Comparison of ENCODE assay signal across 28 cellular contexts in the genomic region with DNA sequence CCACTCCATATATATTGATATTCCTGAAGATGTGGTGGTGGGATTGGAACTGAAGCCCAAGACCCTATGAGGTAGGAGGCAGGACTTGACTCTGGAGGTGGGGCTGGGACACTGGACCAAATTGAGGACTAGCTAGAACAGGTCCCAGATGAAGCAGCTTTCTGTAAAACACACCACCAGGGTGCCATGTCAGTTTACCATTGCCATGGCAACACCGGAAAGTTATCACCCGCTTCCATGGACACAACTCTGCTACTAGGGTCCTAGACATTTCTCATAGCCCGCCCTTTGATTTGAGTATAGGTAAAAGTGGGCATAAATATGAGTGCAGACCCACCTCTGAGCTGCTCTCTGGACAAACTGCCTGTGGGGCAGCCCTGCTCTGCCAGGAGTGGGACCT.
"Had no signal": no experiment of that assay in that cellular context is flagged by ENCODE, and none has a peak within 500 bp of the region (broad histone marks: within the 10 kb centered on the region; RNA-seq: fewer than 3 reads in every experiment).

No MANE protein-coding gene starts in this region.

- H3K9ac ChIP-seq: neural progenitor cell had no signal

- FAIRE-seq: frontal cortex, islet of Langerhans had no signal

- H3K36me3 ChIP-seq: left lung, neural progenitor cell, prostate gland, right atrium auricular region, suprapubic skin, transverse colon, upper lobe of right lung, uterus had no signal

- H3K4me3 Mint-ChIP-seq: naive thymus-derived CD4-positive, alpha-beta T cell; nephron; neural progenitor cell; stimulated activated naive CD8-positive, alpha-beta T cell treated with anti-CD3 and anti-CD28 coated beads, Interleukin-15, amount 100 ng/mL, for 72 hours had no signal

- H3K4me1 ChIP-seq: left lung, neural progenitor cell, prostate gland, right atrium auricular region, suprapubic skin, transverse colon, upper lobe of right lung, uterus had no signal

- H3K9me3 Mint-ChIP-seq: nephron had no signal

- H3K36me3 Mint-ChIP-seq: naive thymus-derived CD4-positive, alpha-beta T cell; neural progenitor cell had no signal

- H3K4me1 Mint-ChIP-seq: naive thymus-derived CD4-positive, alpha-beta T cell; nephron; stimulated activated naive CD8-positive, alpha-beta T cell treated with anti-CD3 and anti-CD28 coated beads, Interleukin-15, amount 100 ng/mL, for 72 hours had no signal

- ATAC-seq: left cardiac atrium; left lung; naive thymus-derived CD4-positive, alpha-beta T cell; sciatic nerve; stimulated activated naive CD8-positive, alpha-beta T cell treated with anti-CD3 and anti-CD28 coated beads, Interleukin-15, amount 100 ng/mL, for 72 hours; upper lobe of right lung had no signal

- H3K4me3 ChIP-seq: hepatocyte, left lung, neural progenitor cell, prostate gland, right atrium auricular region, smooth muscle cell, suprapubic skin, transverse colon, upper lobe of right lung, uterus had no signal

- DNase-seq: cortex of kidney; effector CD4-positive, alpha-beta T cell; head of caudate nucleus; left cardiac atrium; left lung; mesenchymal stem cell; midbrain; naive thymus-derived CD4-positive, alpha-beta T cell; nucleus accumbens; stimulated activated CD4-positive, alpha-beta T cell treated with anti-CD3 and anti-CD28 coated beads, Interleukin-12 subunit alpha, Interleukin-12 subunit beta, amount 100 ng/mL, for 4 hours; stimulated activated CD4-positive, alpha-beta T cell treated with anti-CD3 and anti-CD28 coated beads, Interleukin-1b, Interleukin-23, amount 100 ng/mL, for 48 hours; stimulated activated CD4-positive, alpha-beta T cell treated with anti-CD3 and anti-CD28 coated beads, Interleukin-4, amount 100 ng/mL, for 1 hour; stimulated activated CD8-positive, alpha-beta memory T cell treated with anti-CD3 and anti-CD28 coated beads, Interleukin-4, amount 100 ng/mL, for 48 hours; stimulated activated naive CD4-positive, alpha-beta T cell; stimulated activated naive CD8-positive, alpha-beta T cell treated with anti-CD3 and anti-CD28 coated beads, Interleukin-15, amount 100 ng/mL, for 72 hours; transverse colon; upper lobe of right lung; uterus had no signal

- H3K9me3 ChIP-seq: prostate gland, right atrium auricular region, upper lobe of right lung, uterus had no signal

- H2AFZ ChIP-seq: hepatocyte, neural progenitor cell had no signal

- H3K79me2 ChIP-seq: hepatocyte had no signal

- H3K27me3 ChIP-seq: left lung, neural progenitor cell, right atrium auricular region, suprapubic skin, transverse colon, upper lobe of right lung, uterus had no signal

- H3K27ac Mint-ChIP-seq: naive thymus-derived CD4-positive, alpha-beta T cell; nephron; neural progenitor cell; stimulated activated naive CD8-positive, alpha-beta T cell treated with anti-CD3 and anti-CD28 coated beads, Interleukin-15, amount 100 ng/mL, for 72 hours had no signal

- H3K4me2 ChIP-seq: hepatocyte, neural progenitor cell, smooth muscle cell had no signal

- H3K27ac ChIP-seq: hepatocyte, left lung, neural progenitor cell, prostate gland, right atrium auricular region, suprapubic skin, transverse colon, upper lobe of right lung, uterus had no signal
